In genomic region chr7:96927131-96927530, GRCh38 we compare ENCODE assay signal across 3 cellular contexts.
"Had no signal": no experiment of that assay in that cellular context is flagged by ENCODE, and none has a peak within 500 bp of the region (broad histone marks: within the 10 kb centered on the region; RNA-seq: fewer than 3 reads in every experiment).

No MANE protein-coding gene starts in this region.

- H3K4me3 ChIP-seq: GM12878 had no signal

- DNase-seq: GDM1, GF-D8 had no signal

- ATAC-seq: GM12878 had no signal
